23 cellular contexts compared by ENCODE assay signal in the genomic region with DNA sequence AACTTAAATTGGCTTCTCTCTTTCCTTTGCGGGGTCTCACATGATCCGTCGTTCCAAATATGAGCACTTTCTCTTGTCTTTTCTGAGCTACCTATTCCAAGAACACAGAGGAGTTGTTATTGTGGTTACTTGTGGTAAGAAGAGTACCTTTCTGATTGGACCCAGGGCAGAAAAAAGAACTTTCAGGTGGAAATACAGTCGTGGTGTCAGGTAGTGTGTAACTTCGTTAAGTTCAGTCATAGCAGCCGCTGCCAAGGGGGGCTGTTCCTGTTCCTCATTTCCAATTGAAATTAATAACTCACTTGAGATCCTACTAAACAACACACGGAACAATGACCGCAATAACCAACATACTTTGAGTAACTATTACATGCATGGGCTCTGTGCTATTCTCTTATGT.
DNase-seq lines count a peak whose midpoint lies in the region; ATAC-seq lines count a peak whose summit lies in the region.
"Had no signal": no experiment of that assay in that cellular context is flagged by ENCODE, and none has a peak within 500 bp of the region (broad histone marks: within the 10 kb centered on the region; RNA-seq: fewer than 3 reads in every experiment).

No MANE protein-coding gene starts in this region.

- POLR2A ChIA-PET in CD4-positive, alpha-beta memory T cell (lab: Charles Lee; ENCODE audit: partially characterized antibody): no interaction called here

- H3K4me3 Mint-ChIP-seq in activated naive CD4-positive, alpha-beta T cell treated with anti-CD3 and anti-CD28 coated beads, Interleukin-2, amount 10 ng/mL, durations not matched to agents 7 days and 5 days: no peak overlapping the region
- H3K4me3 Mint-ChIP-seq in CD4-positive, alpha-beta memory T cell: peak overlapping the region in 6 of 8 donors; percentile 16 to 63 (median 42)
- peak overlapping the region; percentile 74 for H3K4me3 Mint-ChIP-seq in activated T-helper 17 cell treated with anti-CD3 and anti-CD28 coated beads, Interleukin-2, amount 50 U/mL, for 72 hours
- H3K4me3 Mint-ChIP-seq: CD14-positive monocyte; CD4-positive, alpha-beta T cell; HFFc6 had no signal

- no peak overlapping the region for H3K4me3 ChIP-seq in CD4-positive, alpha-beta memory T cell (ENCODE audit: low read length in 2 of 2)
- H3K4me3 ChIP-seq: A549; BLaER1 treated with 17β-estradiol and CSF1 and Interleukin-3, amounts not matched to agents 10 nM and 100 nM; HAP-1 had no signal

- H3K36me3 ChIP-seq in CD4-positive, alpha-beta memory T cell (ENCODE audit: insufficient read depth, low read length): no peaks in the 10 kb centered on the region
- H3K36me3 ChIP-seq: BE2C; BLaER1 treated with 17β-estradiol and CSF1 and Interleukin-3, amounts not matched to agents 10 nM and 100 nM; HAP-1 had no signal

- peaks cover 20% of the 10 kb centered on the region for H3K9me3 Mint-ChIP-seq in activated naive CD4-positive, alpha-beta T cell treated with anti-CD3 and anti-CD28 coated beads, Interleukin-2, amount 10 ng/mL, durations not matched to agents 7 days and 5 days
- peaks cover 2 to 29% (median 23%) of the 10 kb centered on the region in 8 donors for H3K9me3 Mint-ChIP-seq in CD4-positive, alpha-beta memory T cell
- peaks cover 14% of the 10 kb centered on the region for H3K9me3 Mint-ChIP-seq in activated T-helper 17 cell treated with anti-CD3 and anti-CD28 coated beads, Interleukin-2, amount 50 U/mL, for 72 hours

- no peaks in the 10 kb centered on the region for H3K27me3 Mint-ChIP-seq in activated naive CD4-positive, alpha-beta T cell treated with anti-CD3 and anti-CD28 coated beads, Interleukin-2, amount 10 ng/mL, durations not matched to agents 7 days and 5 days
- H3K27me3 Mint-ChIP-seq in CD4-positive, alpha-beta memory T cell: no peaks in the 10 kb centered on the region
- no peaks in the 10 kb centered on the region for H3K27me3 Mint-ChIP-seq in activated T-helper 17 cell treated with anti-CD3 and anti-CD28 coated beads, Interleukin-2, amount 50 U/mL, for 72 hours
- H3K27me3 Mint-ChIP-seq: CD4-positive, alpha-beta T cell had no signal

- peak overlapping the region; percentile 19 for H3K27ac Mint-ChIP-seq in activated naive CD4-positive, alpha-beta T cell treated with anti-CD3 and anti-CD28 coated beads, Interleukin-2, amount 10 ng/mL, durations not matched to agents 7 days and 5 days
- peak overlapping the region in 1 of 7 donors; percentile 19 for H3K27ac Mint-ChIP-seq in CD4-positive, alpha-beta memory T cell
- H3K27ac Mint-ChIP-seq in activated T-helper 17 cell treated with anti-CD3 and anti-CD28 coated beads, Interleukin-2, amount 50 U/mL, for 72 hours: peak overlapping the region; percentile 82
- H3K27ac Mint-ChIP-seq: CD14-positive monocyte; CD4-positive, alpha-beta T cell; HFFc6 had no signal

- no peaks in the 10 kb centered on the region for H3K9me3 ChIP-seq in CD4-positive, alpha-beta memory T cell (ENCODE audit: control insufficient read depth in 1 of 2, low read length in 2 of 2)
- H3K9me3 ChIP-seq: HAP-1 had no signal

- peaks cover 3% of the 10 kb centered on the region for H3K36me3 Mint-ChIP-seq in activated naive CD4-positive, alpha-beta T cell treated with anti-CD3 and anti-CD28 coated beads, Interleukin-2, amount 10 ng/mL, durations not matched to agents 7 days and 5 days
- H3K36me3 Mint-ChIP-seq in CD4-positive, alpha-beta memory T cell: peaks cover 10 to 22% of the 10 kb centered on the region in 2 donors
- H3K36me3 Mint-ChIP-seq in activated T-helper 17 cell treated with anti-CD3 and anti-CD28 coated beads, Interleukin-2, amount 50 U/mL, for 72 hours (ENCODE audit: low read depth): peaks cover 35% of the 10 kb centered on the region
- H3K36me3 Mint-ChIP-seq: CD14-positive monocyte had no signal

- DNase-seq in activated CD4-positive, alpha-beta T cell treated with anti-CD3 and anti-CD28 coated beads for 48 hours: peak; percentile 22
- no peak for DNase-seq in activated CD4-positive, alpha-beta T cell treated with anti-CD3 and anti-CD28 coated beads, Interleukin-2, amount 50 U/mL, for 1 hour
- no peak for DNase-seq in activated naive CD4-positive, alpha-beta T cell treated with anti-CD3 and anti-CD28 coated beads, Interleukin-2, amount 10 ng/mL, durations not matched to agents 7 days and 5 days
- no peak for DNase-seq in activated naive CD4-positive, alpha-beta T cell treated with Interleukin-2 at 50 U/mL for 16 hours
- no peak for DNase-seq in CD4-positive, alpha-beta memory T cell
- DNase-seq in left ventricle myocardium superior: no peak
- DNase-seq: 8988T; ACHN; AML-193; BE2C; Calu3; CD4-positive, alpha-beta T cell; COR-L47; DMS53; DMS79 treated with DMSO at 0.1 percent for 48 hours; GF-D8; GOT3; HFFc6 had no signal

- intact Hi-C loops in CD4-positive, alpha-beta memory T cell (cut with micrococcal nuclease): no loop called here
- intact Hi-C loops in left ventricle myocardium superior (cut with micrococcal nuclease): no loop called here

- CTCF ChIA-PET in activated naive CD4-positive, alpha-beta T cell treated with anti-CD3 and anti-CD28 coated beads, Interleukin-2, amount 10 ng/mL, durations not matched to agents 7 days and 5 days (lab: Charles Lee): no interaction called here
- CTCF ChIA-PET in CD4-positive, alpha-beta memory T cell (lab: Charles Lee; ENCODE audit: partially characterized antibody): no interaction called here

- H3K27ac ChIP-seq in CD4-positive, alpha-beta memory T cell (ENCODE audit: low read depth, low read length): no peak overlapping the region
- H3K27ac ChIP-seq: A549; BLaER1 treated with 17β-estradiol and CSF1 and Interleukin-3, amounts not matched to agents 10 nM and 100 nM had no signal

- peaks cover 10% of the 10 kb centered on the region for H3K4me1 Mint-ChIP-seq in activated naive CD4-positive, alpha-beta T cell treated with anti-CD3 and anti-CD28 coated beads, Interleukin-2, amount 10 ng/mL, durations not matched to agents 7 days and 5 days
- H3K4me1 Mint-ChIP-seq in CD4-positive, alpha-beta memory T cell: peaks cover 4 to 18% (median 9%) of the 10 kb centered on the region in 4 donors
- peaks cover 37% of the 10 kb centered on the region for H3K4me1 Mint-ChIP-seq in activated T-helper 17 cell treated with anti-CD3 and anti-CD28 coated beads, Interleukin-2, amount 50 U/mL, for 72 hours
- H3K4me1 Mint-ChIP-seq: CD14-positive monocyte had no signal

- peak; percentile 43 for ATAC-seq in activated T-helper 17 cell treated with anti-CD3 and anti-CD28 coated beads, Interleukin-2, amount 50 U/mL, for 72 hours (replicated peaks)
- no peak for ATAC-seq in left ventricle myocardium superior
- ATAC-seq: A549 had no signal

- no peaks in the 10 kb centered on the region for H3K4me1 ChIP-seq in CD4-positive, alpha-beta memory T cell (ENCODE audit: insufficient read depth, low read length)
- H3K4me1 ChIP-seq: A549; BE2C; BLaER1 treated with 17β-estradiol and CSF1 and Interleukin-3, amounts not matched to agents 10 nM and 100 nM; HAP-1 had no signal

- H3K27me3 ChIP-seq in CD4-positive, alpha-beta memory T cell (ENCODE audit: insufficient read depth, low read length): no peaks in the 10 kb centered on the region
- H3K27me3 ChIP-seq: BE2C; BLaER1 treated with 17β-estradiol and CSF1 and Interleukin-3, amounts not matched to agents 10 nM and 100 nM had no signal
